Comparison of ENCODE assay signal across 1 cellular context in the genomic region with DNA sequence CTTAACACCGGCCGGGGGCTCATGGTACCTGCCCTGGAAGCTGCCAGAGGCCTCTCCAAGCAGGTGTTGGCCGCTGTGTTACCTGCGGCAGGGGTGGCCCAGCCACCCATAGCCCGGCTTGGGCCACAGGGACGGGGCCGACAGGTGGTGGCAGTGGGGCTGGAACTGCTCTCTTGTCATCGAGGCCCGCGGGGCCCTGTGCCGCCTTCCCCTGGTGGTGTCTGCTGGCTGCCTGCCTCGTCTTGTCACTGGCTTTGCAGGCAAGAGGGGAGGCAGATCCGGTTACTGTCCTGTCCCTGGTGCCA.
TF ChIP-seq lines count a peak whose summit lies in the region.

No MANE protein-coding gene starts in this region.

TF ChIP-seq in H1, 55 proteins besides CTCF, POLR2A, EP300 and RAD21:
- no peak for TF ChIP-seq JUN (IDR thresholded peaks at IDR 0.05; ENCODE audit: low read depth, low read length)
- no peak for TF ChIP-seq RNF2 (IDR thresholded peaks at IDR 0.05; ENCODE audit: borderline replicate concordance, low read depth, low read length, missing control alignments, poor library complexity, severe bottlenecking)
- TF ChIP-seq KDM4A (IDR thresholded peaks at IDR 0.05; ENCODE audit: low read depth, low read length, severe bottlenecking): no peak
- TF ChIP-seq MAX (IDR thresholded peaks at IDR 0.05): no peak
- TF ChIP-seq SRF (IDR thresholded peaks at IDR 0.05; ENCODE audit: low read depth, low read length): no peak
- TF ChIP-seq HDAC2 (IDR thresholded peaks at IDR 0.05; ENCODE audit: borderline replicate concordance in 1 of 2, low read depth in 2 of 2, low read length in 2 of 2): no peak
- TF ChIP-seq CHD2 (IDR thresholded peaks at IDR 0.05; ENCODE audit: low read length): no peak
- no peak for TF ChIP-seq SP2 (IDR thresholded peaks at IDR 0.05; ENCODE audit: low read length)
